ENCODE assay signal across 20 cellular contexts in genomic region chr18:53944721-53945120, GRCh38.
A peak's percentile ranks its signal among the peaks of the same experiment; 100 is the strongest.
DNase-seq lines count a peak whose midpoint lies in the region; ATAC-seq and TF ChIP-seq lines count a peak whose summit lies in the region.
"Had no signal": no experiment of that assay in that cellular context is flagged by ENCODE, and none has a peak within 500 bp of the region (broad histone marks: within the 10 kb centered on the region; RNA-seq: fewer than 3 reads in every experiment).

No MANE protein-coding gene starts in this region.

- DNase-seq in COLO668 (lab: John Stamatoyannopoulos, UW; ENCODE audit: unreplicated experiment), result peak; percentile 29
- DNase-seq in DMS53 treated with DMSO at 0.1 percent for 48 hours (lab: John Stamatoyannopoulos, UW; ENCODE audit: unreplicated experiment), result peak; percentile 13
- peak; percentile 36 for DNase-seq in NCI-H69 (lab: John Stamatoyannopoulos, UW)
- DNase-seq in iPS DF 19.7 (ENCODE audit: low read depth, low spot score), result peak; percentile 50
- no peak for DNase-seq in AG20443 (ENCODE audit: low spot score)
- DNase-seq in ecto neural progenitor cell (ENCODE audit: low spot score), result no peak
- DNase-seq: activated CD4-positive, alpha-beta T cell treated with anti-CD3 and anti-CD28 coated beads, Interleukin-2, amount 10 ng/mL, durations not matched to agents 7 days and 5 days; amygdala; effector memory CD4-positive, alpha-beta T cell; left ventricle myocardium superior; NCI-H510A; stimulated activated CD4-positive, alpha-beta T cell treated with anti-CD3 and anti-CD28 coated beads, Interleukin-4, amount 100 ng/mL, for 4 hours; T-helper 9 cell had no signal

- no peak for TF ChIP-seq CTCF in gastroesophageal sphincter (IDR thresholded peaks at IDR 0.05)

- no peaks in the 10 kb centered on the region for H3K9me3 ChIP-seq in gastroesophageal sphincter

- TF ChIP-seq EP300 in gastroesophageal sphincter (IDR thresholded peaks at IDR 0.05), result no peak

- no peaks in the 10 kb centered on the region for H3K36me3 ChIP-seq in gastroesophageal sphincter

- WGBS in gastroesophageal sphincter (ENCODE audit: low coverage in 1 of 2), 2 donors, result 60 to 100% methylated on average over 1 of the region's 4 CpGs

- no peaks in the 10 kb centered on the region for H3K4me1 ChIP-seq in gastroesophageal sphincter
- H3K4me1 ChIP-seq: parathyroid adenoma had no signal

- no peak overlapping the region for H3K4me3 ChIP-seq in gastroesophageal sphincter
- H3K4me3 ChIP-seq: SK-N-MC, skin epidermis had no signal

- ATAC-seq in gastroesophageal sphincter, result no peak
- ATAC-seq: left ventricle myocardium superior, Panc1 had no signal

- no peak overlapping the region for H3K27ac ChIP-seq in gastroesophageal sphincter
- H3K27ac ChIP-seq: C4-2B, KMS-11, parathyroid adenoma, SK-N-MC, skin epidermis had no signal

- no peaks in the 10 kb centered on the region for H3K27me3 ChIP-seq in gastroesophageal sphincter

- no peak for TF ChIP-seq POLR2A in gastroesophageal sphincter (IDR thresholded peaks at IDR 0.05)

Comparison
In these comparisons a context has a peak if more than half of its experiments do, and no peak if none do; other contexts are left out.
1. DNase-seq: peak in COLO668 (single experiment), DMS53 treated with DMSO at 0.1 percent for 48 hours (single experiment), NCI-H69 (single experiment) and iPS DF 19.7 (single experiment); none in AG20443 (single experiment) and ecto neural progenitor cell (single experiment).